Comparison of ENCODE assay signal across 12 cellular contexts in the genomic region with DNA sequence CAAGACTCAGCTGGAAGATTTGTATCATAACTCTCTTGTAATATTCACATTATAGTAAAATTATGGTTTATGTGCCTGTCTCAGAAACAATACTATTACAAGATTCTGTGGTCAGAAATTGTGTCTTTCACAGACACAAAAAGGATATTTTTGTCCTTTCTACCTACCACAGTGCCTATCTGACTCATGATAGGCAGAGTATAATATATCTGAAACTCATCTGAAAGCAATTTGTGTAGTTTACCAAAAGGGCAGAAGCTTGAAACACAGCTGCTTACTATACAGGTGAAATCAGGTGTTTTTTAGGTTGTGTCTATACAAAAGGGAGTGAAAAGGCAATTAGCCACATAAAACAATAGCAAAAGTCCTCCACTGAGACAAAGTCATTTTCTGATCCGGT.
"Had no signal": no experiment of that assay in that cellular context is flagged by ENCODE, and none has a peak within 500 bp of the region (broad histone marks: within the 10 kb centered on the region; RNA-seq: fewer than 3 reads in every experiment).

No MANE protein-coding gene starts in this region.

- DNase-seq: activated CD4-positive, alpha-beta T cell treated with anti-CD3 and anti-CD28 coated beads, Interleukin-2, amount 50 U/mL, for 1 hour; activated naive CD4-positive, alpha-beta T cell treated with anti-CD3 and anti-CD28 coated beads, Interleukin-2, amount 50 U/mL, for 16 hours; adrenal gland; central memory CD4-positive, alpha-beta T cell; effector CD8-positive, alpha-beta T cell; foreskin melanocyte; head of caudate nucleus; left colon; naive thymus-derived CD4-positive, alpha-beta T cell; stimulated activated CD4-positive, alpha-beta T cell treated with anti-CD3 and anti-CD28 coated beads, Interleukin-4, amount 100 ng/mL, for 1 hour; stimulated activated CD8-positive, alpha-beta memory T cell treated with anti-CD3 and anti-CD28 coated beads, Interleukin-4, amount 100 ng/mL, for 48 hours; stimulated activated naive CD8-positive, alpha-beta T cell treated with anti-CD3 and anti-CD28 coated beads, Interleukin-15, Interleukin-2, amounts not matched to agents 100 U/mL and 50 U/mL, for 24 hours had no signal

- ATAC-seq: left colon; naive thymus-derived CD4-positive, alpha-beta T cell; stimulated activated naive CD8-positive, alpha-beta T cell treated with anti-CD3 and anti-CD28 coated beads, Interleukin-15, Interleukin-2, amounts not matched to agents 100 U/mL and 50 U/mL, for 24 hours had no signal
